In the genomic region with DNA sequence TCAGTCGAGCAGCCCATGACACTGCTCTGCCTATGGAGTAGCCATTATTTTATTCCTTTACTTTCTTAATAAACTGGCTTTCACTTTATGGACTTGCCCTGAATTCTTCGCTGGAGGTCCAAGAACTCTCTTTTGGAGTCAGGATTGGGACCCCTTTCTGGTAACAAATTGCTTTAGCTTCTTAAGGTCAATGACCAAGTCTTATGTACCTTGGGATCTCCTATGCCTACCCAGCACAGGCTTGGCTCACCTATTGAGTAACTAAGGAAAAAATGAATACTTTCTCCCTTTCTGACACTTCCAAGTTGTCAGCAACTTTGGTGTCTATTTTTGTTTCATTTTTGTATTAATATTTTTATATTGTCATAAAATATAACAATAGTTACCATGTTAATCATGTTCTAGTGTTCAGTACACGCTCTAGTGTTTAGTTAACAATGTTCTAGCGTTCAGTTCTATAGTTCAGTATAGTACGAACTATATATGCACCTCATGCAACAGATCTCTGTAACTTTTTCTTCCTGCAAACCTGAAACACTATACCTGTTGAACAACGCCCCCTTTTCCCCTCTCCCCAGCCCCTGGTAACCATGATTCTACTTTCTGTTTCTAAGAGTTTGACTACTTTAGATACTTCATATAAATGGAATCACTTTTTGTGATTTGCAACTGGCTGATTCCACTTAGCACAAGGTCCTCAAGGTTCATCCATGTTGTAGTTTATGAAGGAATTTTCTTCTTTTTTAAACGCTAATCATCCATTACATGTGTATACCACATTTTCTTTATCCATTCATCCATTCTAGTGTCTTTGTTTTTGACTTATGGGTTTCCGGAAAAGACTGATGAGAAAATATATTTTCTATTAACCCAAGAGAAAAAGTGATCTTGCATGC, we compare ENCODE assay signal across 1 cellular context.
TF ChIP-seq lines count a peak whose summit lies in the region.

No MANE protein-coding gene starts in this region.

TF ChIP-seq in K562, 482 proteins besides CTCF, POLR2A, EP300 and RAD21 (continued from another document and continues in another):
- TF ChIP-seq, protein P1, sequence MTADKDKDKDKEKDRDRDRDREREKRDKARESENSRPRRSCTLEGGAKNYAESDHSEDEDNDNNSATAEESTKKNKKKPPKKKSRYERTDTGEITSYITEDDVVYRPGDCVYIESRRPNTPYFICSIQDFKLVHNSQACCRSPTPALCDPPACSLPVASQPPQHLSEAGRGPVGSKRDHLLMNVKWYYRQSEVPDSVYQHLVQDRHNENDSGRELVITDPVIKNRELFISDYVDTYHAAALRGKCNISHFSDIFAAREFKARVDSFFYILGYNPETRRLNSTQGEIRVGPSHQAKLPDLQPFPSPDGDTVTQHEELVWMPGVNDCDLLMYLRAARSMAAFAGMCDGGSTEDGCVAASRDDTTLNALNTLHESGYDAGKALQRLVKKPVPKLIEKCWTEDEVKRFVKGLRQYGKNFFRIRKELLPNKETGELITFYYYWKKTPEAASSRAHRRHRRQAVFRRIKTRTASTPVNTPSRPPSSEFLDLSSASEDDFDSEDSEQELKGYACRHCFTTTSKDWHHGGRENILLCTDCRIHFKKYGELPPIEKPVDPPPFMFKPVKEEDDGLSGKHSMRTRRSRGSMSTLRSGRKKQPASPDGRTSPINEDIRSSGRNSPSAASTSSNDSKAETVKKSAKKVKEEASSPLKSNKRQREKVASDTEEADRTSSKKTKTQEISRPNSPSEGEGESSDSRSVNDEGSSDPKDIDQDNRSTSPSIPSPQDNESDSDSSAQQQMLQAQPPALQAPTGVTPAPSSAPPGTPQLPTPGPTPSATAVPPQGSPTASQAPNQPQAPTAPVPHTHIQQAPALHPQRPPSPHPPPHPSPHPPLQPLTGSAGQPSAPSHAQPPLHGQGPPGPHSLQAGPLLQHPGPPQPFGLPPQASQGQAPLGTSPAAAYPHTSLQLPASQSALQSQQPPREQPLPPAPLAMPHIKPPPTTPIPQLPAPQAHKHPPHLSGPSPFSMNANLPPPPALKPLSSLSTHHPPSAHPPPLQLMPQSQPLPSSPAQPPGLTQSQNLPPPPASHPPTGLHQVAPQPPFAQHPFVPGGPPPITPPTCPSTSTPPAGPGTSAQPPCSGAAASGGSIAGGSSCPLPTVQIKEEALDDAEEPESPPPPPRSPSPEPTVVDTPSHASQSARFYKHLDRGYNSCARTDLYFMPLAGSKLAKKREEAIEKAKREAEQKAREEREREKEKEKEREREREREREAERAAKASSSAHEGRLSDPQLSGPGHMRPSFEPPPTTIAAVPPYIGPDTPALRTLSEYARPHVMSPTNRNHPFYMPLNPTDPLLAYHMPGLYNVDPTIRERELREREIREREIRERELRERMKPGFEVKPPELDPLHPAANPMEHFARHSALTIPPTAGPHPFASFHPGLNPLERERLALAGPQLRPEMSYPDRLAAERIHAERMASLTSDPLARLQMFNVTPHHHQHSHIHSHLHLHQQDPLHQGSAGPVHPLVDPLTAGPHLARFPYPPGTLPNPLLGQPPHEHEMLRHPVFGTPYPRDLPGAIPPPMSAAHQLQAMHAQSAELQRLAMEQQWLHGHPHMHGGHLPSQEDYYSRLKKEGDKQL (CRISPR knock-in tag; IDR thresholded peaks at IDR 0.05; ENCODE audit: borderline replicate concordance) = no peak
- TF ChIP-seq HMGN3 (IDR thresholded peaks at IDR 0.05; ENCODE audit: borderline replicate concordance, extremely low read depth, insufficient read length, low read depth, low read length) (no peak), FIP1L1 (IDR thresholded peaks at IDR 0.05; ENCODE audit: low read depth, low read length, poor library complexity, severe bottlenecking) (peak; percentile 61), ZNF780A (CRISPR knock-in tag; IDR thresholded peaks at IDR 0.05) (0 out of 2 replicates have a peak, but pooled peaks have one; percentile 10), TEAD4 (IDR thresholded peaks at IDR 0.05; ENCODE audit: low read length) (peak; percentile 45), TEAD4 (CRISPR knock-in tag; IDR thresholded peaks at IDR 0.05; ENCODE audit: borderline replicate concordance) (no peak), NFIC (IDR thresholded peaks at IDR 0.05) (peak; percentile 59), MAFK (IDR thresholded peaks at IDR 0.05; ENCODE audit: low read length) (0 out of 2 replicates have a peak, but pooled peaks have one; percentile 15), LEF1 (IDR thresholded peaks at IDR 0.05) (peak; percentile 37; the same call in 1 of the 2 replicates), KLF16 (IDR thresholded peaks at IDR 0.05) (no peak), ZNF175 (CRISPR knock-in tag; IDR thresholded peaks at IDR 0.05; ENCODE audit: low read depth) (peak; percentile 51; the same call in 1 of the 2 replicates), KLF13 (tag; IDR thresholded peaks at IDR 0.05; ENCODE audit: borderline replicate concordance, low read depth) (peak; percentile 33; the same call in 1 of the 2 replicates), TRIM24 (IDR thresholded peaks at IDR 0.05) (0 out of 4 replicates have a peak, but pooled peaks of 1 of the 2 experiments have one; percentile 17), GATAD2B (IDR thresholded peaks at IDR 0.05; ENCODE audit: borderline replicate concordance) (peak; percentile 73; the same call in 1 of the 2 replicates), RHOXF2B (CRISPR knock-in tag; conservative IDR thresholded peaks at IDR 0.05) (peak; percentile 7; the same call in 1 of the 2 replicates), MEIS2 (IDR thresholded peaks at IDR 0.05; ENCODE audit: partially characterized antibody) (no peak), CBFB (CRISPR knock-in tag; IDR thresholded peaks at IDR 0.05) (no peak), POLR2G (IDR thresholded peaks at IDR 0.05; ENCODE audit: low read depth, low read length) (peak; percentile 63; the same call in 1 of the 2 replicates), PTBP1 (IDR thresholded peaks at IDR 0.05; ENCODE audit: low read depth, low read length) (peak; percentile 76; the same call in 1 of the 2 replicates), ZNF134 (CRISPR knock-in tag; conservative IDR thresholded peaks at IDR 0.05) (0 out of 2 replicates have a peak, but pooled peaks have one; percentile 38), CBX2 (IDR thresholded peaks at IDR 0.05; ENCODE audit: insufficient read depth, low read length, poor library complexity, severe bottlenecking) (no peak), EP400 (IDR thresholded peaks at IDR 0.05) (peak; percentile 32), ZNF23 (CRISPR knock-in tag; IDR thresholded peaks at IDR 0.05) (peak; percentile 47; the same call in 1 of the 2 replicates), ZNF431 (CRISPR knock-in tag; IDR thresholded peaks at IDR 0.05) (0 out of 2 replicates have a peak, but pooled peaks have one; percentile 41), ZNF696 (CRISPR knock-in tag; conservative IDR thresholded peaks at IDR 0.05) (0 out of 2 replicates have a peak, but pooled peaks have one; percentile 66), ASH1L (IDR thresholded peaks at IDR 0.05; ENCODE audit: borderline replicate concordance, low read depth, partially characterized antibody) (peak; percentile 47), CC2D1A (IDR thresholded peaks at IDR 0.05) (no peak), POLR2AphosphoS5 (IDR thresholded peaks at IDR 0.05; ENCODE audit: control insufficient read depth, insufficient read depth, low read depth, low read length) (peak; percentile 98), MTF1 (CRISPR knock-in tag; IDR thresholded peaks at IDR 0.05; ENCODE audit: borderline replicate concordance) (no peak), ZNF766 (CRISPR knock-in tag; conservative IDR thresholded peaks at IDR 0.05) (no peak), MBD2 (IDR thresholded peaks at IDR 0.05; ENCODE audit: borderline replicate concordance, low read depth) (peak; percentile 45), MEF2A (IDR thresholded peaks at IDR 0.05; ENCODE audit: control insufficient read depth, low read depth, low read length) (0 out of 2 replicates have a peak, but pooled peaks have one; percentile 31), BRD4 (IDR thresholded peaks at IDR 0.05) (peak; percentile 78; the same call in 1 of the 2 replicates), ELF4 (CRISPR knock-in tag; IDR thresholded peaks at IDR 0.05) (peak; percentile 70), HNRNPK (IDR thresholded peaks at IDR 0.05; ENCODE audit: low read depth, low read length, poor library complexity, severe bottlenecking) (peak; percentile 4), NBN (IDR thresholded peaks at IDR 0.05; ENCODE audit: low read depth) (peak; percentile 91), MECOM (CRISPR knock-in tag; IDR thresholded peaks at IDR 0.05) (0 out of 2 replicates have a peak, but pooled peaks have one; percentile 37), STAT5A (IDR thresholded peaks at IDR 0.05; ENCODE audit: borderline replicate concordance, low read length) (peak; percentile 47), KDM5B (IDR thresholded peaks at IDR 0.05; ENCODE audit: insufficient replicate concordance, low read depth, low read length) (peak; percentile 94), ZNF212 (CRISPR knock-in tag; IDR thresholded peaks at IDR 0.05) (no peak), TAF7 (tag; IDR thresholded peaks at IDR 0.05) (peak; percentile 50)
- TF ChIP-seq, protein P2, sequence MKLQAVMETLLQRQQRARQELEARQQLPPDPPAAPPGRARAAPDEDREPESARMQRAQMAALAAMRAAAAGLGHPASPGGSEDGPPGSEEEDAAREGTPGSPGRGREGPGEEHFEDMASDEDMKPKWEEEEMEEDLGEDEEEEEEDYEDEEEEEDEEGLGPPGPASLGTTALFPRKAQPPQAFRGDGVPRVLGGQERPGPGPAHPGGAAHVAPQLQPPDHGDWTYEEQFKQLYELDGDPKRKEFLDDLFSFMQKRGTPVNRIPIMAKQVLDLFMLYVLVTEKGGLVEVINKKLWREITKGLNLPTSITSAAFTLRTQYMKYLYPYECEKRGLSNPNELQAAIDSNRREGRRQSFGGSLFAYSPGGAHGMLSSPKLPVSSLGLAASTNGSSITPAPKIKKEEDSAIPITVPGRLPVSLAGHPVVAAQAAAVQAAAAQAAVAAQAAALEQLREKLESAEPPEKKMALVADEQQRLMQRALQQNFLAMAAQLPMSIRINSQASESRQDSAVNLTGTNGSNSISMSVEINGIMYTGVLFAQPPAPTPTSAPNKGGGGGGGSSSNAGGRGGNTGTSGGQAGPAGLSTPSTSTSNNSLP (IDR thresholded peaks at IDR 0.05; ENCODE audit: borderline replicate concordance, low read depth, low read length) = 0 out of 2 replicates have a peak, but pooled peaks have one; percentile 84
- TF ChIP-seq, protein P3, sequence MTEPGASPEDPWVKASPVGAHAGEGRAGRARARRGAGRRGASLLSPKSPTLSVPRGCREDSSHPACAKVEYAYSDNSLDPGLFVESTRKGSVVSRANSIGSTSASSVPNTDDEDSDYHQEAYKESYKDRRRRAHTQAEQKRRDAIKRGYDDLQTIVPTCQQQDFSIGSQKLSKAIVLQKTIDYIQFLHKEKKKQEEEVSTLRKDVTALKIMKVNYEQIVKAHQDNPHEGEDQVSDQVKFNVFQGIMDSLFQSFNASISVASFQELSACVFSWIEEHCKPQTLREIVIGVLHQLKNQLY (CRISPR knock-in tag; conservative IDR thresholded peaks at IDR 0.05) = 0 out of 4 replicates have a peak, but pooled peaks of 1 of the 2 experiments have one; percentile 26
- TF ChIP-seq, protein P4, sequence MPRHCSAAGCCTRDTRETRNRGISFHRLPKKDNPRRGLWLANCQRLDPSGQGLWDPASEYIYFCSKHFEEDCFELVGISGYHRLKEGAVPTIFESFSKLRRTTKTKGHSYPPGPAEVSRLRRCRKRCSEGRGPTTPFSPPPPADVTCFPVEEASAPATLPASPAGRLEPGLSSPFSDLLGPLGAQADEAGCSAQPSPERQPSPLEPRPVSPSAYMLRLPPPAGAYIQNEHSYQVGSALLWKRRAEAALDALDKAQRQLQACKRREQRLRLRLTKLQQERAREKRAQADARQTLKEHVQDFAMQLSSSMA (CRISPR knock-in tag; IDR thresholded peaks at IDR 0.05) = peak; percentile 59; the same call in 1 of the 2 replicates
- TF ChIP-seq, protein P5, sequence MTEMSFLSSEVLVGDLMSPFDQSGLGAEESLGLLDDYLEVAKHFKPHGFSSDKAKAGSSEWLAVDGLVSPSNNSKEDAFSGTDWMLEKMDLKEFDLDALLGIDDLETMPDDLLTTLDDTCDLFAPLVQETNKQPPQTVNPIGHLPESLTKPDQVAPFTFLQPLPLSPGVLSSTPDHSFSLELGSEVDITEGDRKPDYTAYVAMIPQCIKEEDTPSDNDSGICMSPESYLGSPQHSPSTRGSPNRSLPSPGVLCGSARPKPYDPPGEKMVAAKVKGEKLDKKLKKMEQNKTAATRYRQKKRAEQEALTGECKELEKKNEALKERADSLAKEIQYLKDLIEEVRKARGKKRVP (CRISPR knock-in tag; IDR thresholded peaks at IDR 0.05) = peak; percentile 21; the same call in 1 of the 2 replicates
- TF ChIP-seq, protein P6, sequence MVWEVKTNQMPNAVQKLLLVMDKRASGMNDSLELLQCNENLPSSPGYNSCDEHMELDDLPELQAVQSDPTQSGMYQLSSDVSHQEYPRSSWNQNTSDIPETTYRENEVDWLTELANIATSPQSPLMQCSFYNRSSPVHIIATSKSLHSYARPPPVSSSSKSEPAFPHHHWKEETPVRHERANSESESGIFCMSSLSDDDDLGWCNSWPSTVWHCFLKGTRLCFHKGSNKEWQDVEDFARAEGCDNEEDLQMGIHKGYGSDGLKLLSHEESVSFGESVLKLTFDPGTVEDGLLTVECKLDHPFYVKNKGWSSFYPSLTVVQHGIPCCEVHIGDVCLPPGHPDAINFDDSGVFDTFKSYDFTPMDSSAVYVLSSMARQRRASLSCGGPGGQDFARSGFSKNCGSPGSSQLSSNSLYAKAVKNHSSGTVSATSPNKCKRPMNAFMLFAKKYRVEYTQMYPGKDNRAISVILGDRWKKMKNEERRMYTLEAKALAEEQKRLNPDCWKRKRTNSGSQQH (CRISPR knock-in tag; IDR thresholded peaks at IDR 0.05) = peak; percentile 69; the same call in 1 of the 2 replicates
- TF ChIP-seq, protein P7, sequence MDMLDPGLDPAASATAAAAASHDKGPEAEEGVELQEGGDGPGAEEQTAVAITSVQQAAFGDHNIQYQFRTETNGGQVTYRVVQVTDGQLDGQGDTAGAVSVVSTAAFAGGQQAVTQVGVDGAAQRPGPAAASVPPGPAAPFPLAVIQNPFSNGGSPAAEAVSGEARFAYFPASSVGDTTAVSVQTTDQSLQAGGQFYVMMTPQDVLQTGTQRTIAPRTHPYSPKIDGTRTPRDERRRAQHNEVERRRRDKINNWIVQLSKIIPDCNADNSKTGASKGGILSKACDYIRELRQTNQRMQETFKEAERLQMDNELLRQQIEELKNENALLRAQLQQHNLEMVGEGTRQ (CRISPR knock-in tag; IDR thresholded peaks at IDR 0.05) = no peak
